Comparison of ENCODE assay signal across 9 cellular contexts in the genomic region with DNA sequence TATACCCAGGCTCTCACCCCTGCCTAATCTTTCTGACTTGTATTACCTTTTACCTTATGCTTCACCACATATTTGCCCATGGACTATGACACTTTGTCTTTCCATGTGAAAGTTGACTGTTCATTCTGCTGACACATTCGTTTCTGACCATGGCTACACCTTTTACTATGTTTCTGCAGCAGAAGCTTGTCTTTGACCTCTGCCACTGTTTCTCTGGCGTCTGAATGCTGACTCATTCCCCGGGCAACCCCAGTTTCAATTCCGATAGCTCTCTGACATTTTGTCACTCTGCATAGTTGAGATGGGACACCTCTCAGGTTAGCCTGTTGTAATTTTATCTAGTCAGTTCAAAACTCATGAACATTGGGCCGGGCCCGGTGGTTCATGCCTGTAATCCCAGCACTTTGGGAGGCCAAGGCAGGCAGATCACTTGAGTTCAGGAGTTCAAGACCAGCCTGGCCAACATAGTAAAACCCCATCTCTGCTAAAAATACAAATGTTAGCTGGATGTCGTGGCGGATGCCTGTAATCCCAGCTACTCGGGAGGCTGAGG. TPM values are rescaled to one million over a fixed set of nuclear protein-coding genes. Genes with fewer than 3 reads are reported as not detected.
A peak's percentile ranks its signal among the peaks of the same experiment; 100 is the strongest.
DNase-seq lines count a peak whose midpoint lies in the region; ATAC-seq and TF ChIP-seq lines count a peak whose summit lies in the region.
"Had no signal": no experiment of that assay in that cellular context is flagged by ENCODE, and none has a peak within 500 bp of the region (broad histone marks: within the 10 kb centered on the region; RNA-seq: fewer than 3 reads in every experiment).

No MANE protein-coding gene starts in this region.

- CTCF ChIA-PET in GM10248 (lab: Yijun Ruan, JAX) = interaction anchor here (0.6 to 1.5 kb wide), 4 partner anchors 9 to 121 kb away, joined by 3 to 6 read pairs (median 4); a partner anchor contains a TSS

- H3K27me3 ChIP-seq in effector memory CD4-positive, alpha-beta T cell (replicated peaks; ENCODE audit: control insufficient read depth, insufficient read depth, low read length, poor library complexity, severe bottlenecking) = no peaks in the 10 kb centered on the region
- no peaks in the 10 kb centered on the region for H3K27me3 ChIP-seq in H7 (ENCODE audit: control insufficient read depth, insufficient read depth, low read length)

- no peak overlapping the region for H3K27ac Mint-ChIP-seq in chondrocyte (ENCODE audit: unreplicated experiment)
- H3K27ac Mint-ChIP-seq: naive B cell had no signal

- TF ChIP-seq CTCF in GM10248 (IDR thresholded peaks at IDR 0.05; ENCODE audit: control extremely low read depth, extremely low read depth, low read depth, missing control alignments) = no peak
- no peak for TF ChIP-seq CTCF in chondrocyte (IDR thresholded peaks at IDR 0.05)

- no peak overlapping the region for H3K27ac ChIP-seq in effector memory CD4-positive, alpha-beta T cell (ENCODE audit: insufficient read depth, low read length, poor library complexity, severe bottlenecking)

- no peaks in the 10 kb centered on the region for H3K36me3 Mint-ChIP-seq in chondrocyte (ENCODE audit: low read depth)
- H3K36me3 Mint-ChIP-seq: naive B cell had no signal

- no peak overlapping the region for H3K4me3 Mint-ChIP-seq in chondrocyte (ENCODE audit: unreplicated experiment)
- H3K4me3 Mint-ChIP-seq: naive B cell had no signal

- no peaks in the 10 kb centered on the region for H3K27me3 Mint-ChIP-seq in chondrocyte (ENCODE audit: low read depth)

- peak; percentile 78 for DNase-seq in GM10248 (ENCODE audit: extremely low spot score)
- DNase-seq in HuH-7 (ENCODE audit: low spot score) = peak; percentile 39
- no peak for DNase-seq in effector memory CD4-positive, alpha-beta T cell
- no peak for DNase-seq in NCI-H1694 (lab: John Stamatoyannopoulos, UW)
- DNase-seq in H7 = no peak
- no peak for DNase-seq in chondrocyte (ENCODE audit: low spot score)
- DNase-seq: naive B cell had no signal

- H3K9me3 Mint-ChIP-seq in chondrocyte (ENCODE audit: low read depth) = no peaks in the 10 kb centered on the region
- H3K9me3 Mint-ChIP-seq: naive B cell had no signal

- H3K4me3 ChIP-seq in effector memory CD4-positive, alpha-beta T cell (ENCODE audit: insufficient read depth, low read depth, low read length, poor library complexity, severe bottlenecking) = no peak overlapping the region
- no peak overlapping the region for H3K4me3 ChIP-seq in H7 (ENCODE audit: insufficient read depth, low read depth, low read length)

- peak; percentile 77 for ATAC-seq in GM19438 (IDR thresholded peaks at IDR 0.05; ENCODE audit: low read depth, unreplicated experiment)
- peak; percentile 15 for ATAC-seq in esophagus mucosa

- no peaks in the 10 kb centered on the region for H3K36me3 ChIP-seq in effector memory CD4-positive, alpha-beta T cell (ENCODE audit: control insufficient read depth, insufficient read depth, low read length)
- H3K36me3 ChIP-seq in H7 (replicated peaks; ENCODE audit: control insufficient read depth, insufficient read depth, low read length) = no peaks in the 10 kb centered on the region

- H3K9me3 ChIP-seq in effector memory CD4-positive, alpha-beta T cell (ENCODE audit: control insufficient read depth, low read length) = no peaks in the 10 kb centered on the region

- H3K4me1 Mint-ChIP-seq in chondrocyte (ENCODE audit: low read depth) = peaks cover 7% of the 10 kb centered on the region
- H3K4me1 Mint-ChIP-seq: naive B cell had no signal

- POLR2A ChIA-PET in GM10248 (lab: Yijun Ruan, JAX) = no interaction called here

- H3K4me1 ChIP-seq in effector memory CD4-positive, alpha-beta T cell (ENCODE audit: control insufficient read depth, insufficient read depth, low read length, poor library complexity, severe bottlenecking) = no peaks in the 10 kb centered on the region

RNA-seq across cellular contexts. Expression of a gene that starts 50.7 kb away (rescaled TPM):
- total RNA-seq in esophagus mucosa (0.04 TPM), chondrocyte (0.15 TPM in 1 of 3 replicates, not detected in the others)
- 0.03 TPM in 1 of 2 replicates, not detected in the other for total RNA-seq in H7 (2014; rRNA removed; shearing (Covaris generic))

RNA-seq across cellular contexts. Expression of a gene that starts 52.8 kb away (rescaled TPM):
- total RNA-seq in esophagus mucosa = 44.7 TPM
- 74.1 and 92.0 TPM in 2 replicates for total RNA-seq in H7 (2014; rRNA removed; shearing (Covaris generic))
- 31.2 to 33.0 TPM (median 32.0 TPM) in 3 replicates for total RNA-seq in chondrocyte

RNA-seq across cellular contexts. Expression of a gene that starts 53.9 kb away (rescaled TPM):
- total RNA-seq in esophagus mucosa (39.9 TPM), chondrocyte (36.5 to 41.1 TPM (median 36.9 TPM) in 3 replicates)
- 34.2 and 35.8 TPM in 2 replicates for total RNA-seq in H7 (2014; rRNA removed; shearing (Covaris generic))

Comparison
In these comparisons a context has a peak if more than half of its experiments do, and no peak if none do; other contexts are left out.
1. DNase-seq: peak in GM10248 (single experiment) and HuH-7 (single experiment); none in effector memory CD4-positive, alpha-beta T cell (0 of 3), NCI-H1694 (single experiment), H7 (single experiment) and chondrocyte (single experiment).